20 cellular contexts compared by ENCODE assay signal in the genomic region with DNA sequence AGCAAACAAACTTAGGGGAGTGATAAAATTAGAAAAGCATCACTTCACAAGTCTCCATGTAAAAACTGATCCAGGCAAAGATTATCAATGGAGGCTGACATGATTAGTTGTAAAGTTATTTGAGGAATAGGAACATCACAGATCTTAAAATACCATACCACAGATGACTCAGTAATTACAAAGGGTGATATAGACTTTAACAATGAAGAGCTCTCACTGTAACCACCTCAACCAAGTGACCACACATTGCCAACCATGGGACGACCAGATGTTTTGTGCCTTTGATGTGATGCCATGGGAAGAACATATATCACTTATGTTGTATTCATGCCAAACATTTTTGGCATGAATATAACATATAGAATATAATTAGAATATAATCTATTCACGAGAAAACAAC. TPM values are rescaled to one million over a fixed set of nuclear protein-coding genes. Genes with fewer than 3 reads are reported as not detected.
DNase-seq lines count a peak whose midpoint lies in the region; ATAC-seq, FAIRE-seq and TF ChIP-seq lines count a peak whose summit lies in the region.
"Had no signal": no experiment of that assay in that cellular context is flagged by ENCODE, and none has a peak within 500 bp of the region (broad histone marks: within the 10 kb centered on the region; RNA-seq: fewer than 3 reads in every experiment).

No MANE protein-coding gene starts in this region.

- H3K4ac ChIP-seq in IMR-90 (ENCODE audit: low read depth, low read length) = no peak overlapping the region

- H3K18ac ChIP-seq in IMR-90 (ENCODE audit: low read depth, low read length) = no peak overlapping the region

- peaks cover 18% of the 10 kb centered on the region for H3K79me2 ChIP-seq in keratinocyte (ENCODE audit: control insufficient read depth, insufficient read depth, low read length)
- no peaks in the 10 kb centered on the region for H3K79me2 ChIP-seq in Karpas-422 (ENCODE audit: low read length)

- H4K5ac ChIP-seq in IMR-90 (ENCODE audit: low read depth, low read length) = no peak overlapping the region

- no peak overlapping the region for H2AK5ac ChIP-seq in IMR-90 (ENCODE audit: low read depth, low read length)

- TF ChIP-seq EP300 in transverse colon (IDR thresholded peaks at IDR 0.05; ENCODE audit: low read depth) = no peak

- WGBS in IMR-90 (ENCODE audit: extremely low coverage in 2 of 2, insufficient read length in 1 of 2), 2 experiments = no CpG with 5 or more reads among the region's 2 CpGs
- WGBS in transverse colon (ENCODE audit: low coverage in 1 of 2), 2 donors = 73 to 80% methylated on average over 2 of the region's 2 CpGs

- CTCF ChIA-PET in IMR-90 (lab: Yijun Ruan, JAX) = no interaction called here

- H4K8ac ChIP-seq in IMR-90 (ENCODE audit: low read depth in 2 of 2, low read length in 2 of 2) = no peak overlapping the region

- TF ChIP-seq RAD21 in IMR-90 (IDR thresholded peaks at IDR 0.05; ENCODE audit: low read length) = no peak

- no peak overlapping the region for H3K4me3 ChIP-seq in AG10803 (ENCODE audit: low read length)
- no peak overlapping the region for H3K4me3 ChIP-seq in IMR-90 (ENCODE audit: insufficient read depth, low read depth, low read length)
- H3K4me3 ChIP-seq in bronchial epithelial cell (ENCODE audit: low read depth, low read length) = no peak overlapping the region
- H3K4me3 ChIP-seq in keratinocyte (ENCODE audit: control insufficient read depth in 2 of 3, extremely low read depth in 1 of 3, insufficient read depth in 2 of 3, low read depth in 1 of 3, low read length in 3 of 3) = no peak overlapping the region
- H3K4me3 ChIP-seq in transverse colon = no peak overlapping the region
- no peak overlapping the region for H3K4me3 ChIP-seq in Karpas-422 (ENCODE audit: low read length)
- H3K4me3 ChIP-seq: right atrium auricular region, SJSA1 had no signal

- TF ChIP-seq POLR2A in IMR-90 (IDR thresholded peaks at IDR 0.05; ENCODE audit: low read depth, low read length) = no peak
- no peak for TF ChIP-seq POLR2A in transverse colon (IDR thresholded peaks at IDR 0.05)

- no peak overlapping the region for H3K27ac ChIP-seq in IMR-90 (ENCODE audit: insufficient read depth, low read length)
- H3K27ac ChIP-seq in keratinocyte (ENCODE audit: control insufficient read depth, insufficient read depth, low read length) = peak overlapping the region; percentile 10
- H3K27ac ChIP-seq in transverse colon = no peak overlapping the region
- H3K27ac ChIP-seq in Karpas-422 (ENCODE audit: low read length) = no peak overlapping the region
- H3K27ac ChIP-seq: neutrophil, right atrium auricular region, SJSA1 had no signal

- H4K91ac ChIP-seq in IMR-90 (ENCODE audit: insufficient read depth, low read depth, low read length) = no peak overlapping the region

- H3K9ac ChIP-seq in IMR-90 (ENCODE audit: low read depth, low read length) (no peak overlapping the region), keratinocyte (ENCODE audit: control insufficient read depth, extremely low read depth, insufficient read depth, low read length) (no peak overlapping the region), Karpas-422 (ENCODE audit: low read length) (no peak overlapping the region)

- dilution Hi-C loops in IMR-90 (cut with HindIII; ENCODE audit: low sequenced_read_pairs, unreplicated experiment) = no loop called here
- dilution Hi-C loops in keratinocyte (cut with MboI; ENCODE audit: extremely low pct_ligation_motif_present, low sequenced_read_pairs) = no loop called here

- no peak overlapping the region for H2BK20ac ChIP-seq in IMR-90 (ENCODE audit: low read depth, low read length)

- no peak overlapping the region for H3K23ac ChIP-seq in IMR-90 (ENCODE audit: low read depth, low read length)

- ATAC-seq in IMR-90 (ENCODE audit: low read depth) (peak; percentile 43), HG02870 (IDR thresholded peaks at IDR 0.05; ENCODE audit: unreplicated experiment) (no peak)
- ATAC-seq: left colon; stimulated activated naive CD8-positive, alpha-beta T cell treated with anti-CD3 and anti-CD28 coated beads, Interleukin-15, amount 100 ng/mL, for 72 hours had no signal

- no peak overlapping the region for H3K4me2 ChIP-seq in IMR-90 (ENCODE audit: low read depth, low read length)
- H3K4me2 ChIP-seq in keratinocyte (ENCODE audit: control insufficient read depth, extremely low read depth, insufficient read depth, low read depth, low read length) = no peak overlapping the region
- H3K4me2 ChIP-seq in Karpas-422 (ENCODE audit: low read depth, low read length, poor library complexity, severe bottlenecking) = no peak overlapping the region

- no peak overlapping the region for H3K14ac ChIP-seq in IMR-90 (replicated peaks; ENCODE audit: low read depth, low read length)

- H2AK9ac ChIP-seq in IMR-90 (replicated peaks; ENCODE audit: low read depth, low read length, poor library complexity) = no peak overlapping the region

- H2BK15ac ChIP-seq in IMR-90 (ENCODE audit: low read depth, low read length) = no peak overlapping the region

- H3K4me1 ChIP-seq in IMR-90 (ENCODE audit: control insufficient read depth, insufficient read depth, low read length) (peaks cover 7% of the 10 kb centered on the region), keratinocyte (ENCODE audit: control insufficient read depth, extremely low read depth, insufficient read depth, low read length) (peaks cover 29% of the 10 kb centered on the region), transverse colon (peaks cover 0 to 14% (median 2%) of the 10 kb centered on the region in 4 donors), Karpas-422 (ENCODE audit: low read length) (no peaks in the 10 kb centered on the region)

- DNase-seq in AG10803 (ENCODE audit: low read depth) = peak; percentile 71
- peak; percentile 66 for DNase-seq in IMR-90
- DNase-seq in bronchial epithelial cell (ENCODE audit: low read depth) = peak; percentile 66
- DNase-seq in keratinocyte (ENCODE audit: low read depth, low spot score) = peak; percentile 50
- DNase-seq in transverse colon = no peak
- no peak for DNase-seq in Karpas-422
- DNase-seq in activated naive CD4-positive, alpha-beta T cell treated with anti-CD3 and anti-CD28 coated beads, Interleukin-2, amount 50 U/mL, for 16 hours = no peak
- DNase-seq: ACHN; activated gamma-delta T cell; cortex of kidney; hippocampal formation; left colon; NCI-H2081 treated with DMSO at 0.1 percent for 48 hours; NCI-H69; OCI-M1; stimulated activated naive CD8-positive, alpha-beta T cell treated with anti-CD3 and anti-CD28 coated beads, Interleukin-15, amount 100 ng/mL, for 72 hours had no signal

- H3K9me2 ChIP-seq in Karpas-422 (replicated peaks; ENCODE audit: insufficient read depth, low read length) = no peaks in the 10 kb centered on the region

- H2AFZ ChIP-seq in IMR-90 (replicated peaks; ENCODE audit: low read length, poor library complexity) = no peak overlapping the region
- no peak overlapping the region for H2AFZ ChIP-seq in keratinocyte (ENCODE audit: control insufficient read depth, low read length)
- no peak overlapping the region for H2AFZ ChIP-seq in Karpas-422 (ENCODE audit: low read length)

- no TSS peak for BruUV-seq in IMR-90 (replicated peaks; lab: Mats Ljungman, UMichigan)

- H4K20me1 ChIP-seq in IMR-90 (ENCODE audit: insufficient read depth, low read length) (no peaks in the 10 kb centered on the region; the same call in 1 of the 2 replicates), keratinocyte (ENCODE audit: control insufficient read depth, extremely low read depth, insufficient read depth, low read length) (no peaks in the 10 kb centered on the region), Karpas-422 (ENCODE audit: insufficient read depth, low read depth, low read length) (no peaks in the 10 kb centered on the region)

- peaks cover 3 to 18% of the 10 kb centered on the region in 2 experiments for H3K79me1 ChIP-seq in IMR-90 (ENCODE audit: low read depth in 1 of 2, low read length in 2 of 2)

- no peak for FAIRE-seq in bronchial epithelial cell (lab: Jason Lieb, UNC)
- peak; percentile 92 for FAIRE-seq in keratinocyte (lab: Jason Lieb, UNC)

- no peaks in the 10 kb centered on the region for H3K9me3 ChIP-seq in IMR-90 (ENCODE audit: control insufficient read depth, insufficient read depth, low read length)
- no peaks in the 10 kb centered on the region for H3K9me3 ChIP-seq in keratinocyte (ENCODE audit: control insufficient read depth, low read depth, low read length)
- no peaks in the 10 kb centered on the region for H3K9me3 ChIP-seq in transverse colon
- no peaks in the 10 kb centered on the region for H3K9me3 ChIP-seq in Karpas-422 (ENCODE audit: low read length)
- H3K9me3 ChIP-seq: neutrophil, right atrium auricular region, SJSA1 had no signal

- in situ Hi-C loops in IMR-90 (cut with MboI; ENCODE audit: low sequenced_read_pairs) (no loop called here), transverse colon (cut with MboI; ENCODE audit: low pct_ligation_motif_present in 1 of 4, low pct_unique_long_range_greater_than_20kb in 1 of 4, low sequenced_read_pairs in 3 of 4) (no loop called here)

- intact Hi-C loops in IMR-90 (cut with micrococcal nuclease) = loop anchor here (5.0 kb wide), 1 partner anchor 35 kb away; no protein-coding TSS in a partner anchor
- intact Hi-C loops in transverse colon (cut with DNase I; ENCODE audit: low total_unique reads) = no loop called here

- POLR2A ChIA-PET in IMR-90 (lab: Charles Lee; ENCODE audit: unreplicated experiment) = no interaction called here

- H2BK120ac ChIP-seq in IMR-90 (ENCODE audit: low read depth, low read length) = no peak overlapping the region

- no peaks in the 10 kb centered on the region; the same call in 1 of the 2 replicates for H3K36me3 ChIP-seq in IMR-90 (ENCODE audit: control insufficient read depth, insufficient read depth, low read length)
- no peaks in the 10 kb centered on the region for H3K36me3 ChIP-seq in bronchial epithelial cell (ENCODE audit: control insufficient read depth, insufficient read depth, low read length)
- H3K36me3 ChIP-seq in keratinocyte (ENCODE audit: control insufficient read depth in 2 of 2, extremely low read depth in 1 of 2, insufficient read depth in 2 of 2, low read length in 2 of 2) = no peaks in the 10 kb centered on the region
- no peaks in the 10 kb centered on the region for H3K36me3 ChIP-seq in transverse colon
- no peaks in the 10 kb centered on the region for H3K36me3 ChIP-seq in Karpas-422 (ENCODE audit: insufficient read depth, low read length)
- H3K36me3 ChIP-seq: neutrophil, right atrium auricular region, SJSA1 had no signal

- H3K56ac ChIP-seq in IMR-90 (ENCODE audit: extremely low read depth, insufficient read depth, low read length) = no peak overlapping the region

- H3K27me3 ChIP-seq in IMR-90 (ENCODE audit: control insufficient read depth, insufficient read depth, low read length) = no peaks in the 10 kb centered on the region
- H3K27me3 ChIP-seq in bronchial epithelial cell (ENCODE audit: control insufficient read depth, insufficient read depth, low read length) = no peaks in the 10 kb centered on the region
- H3K27me3 ChIP-seq in keratinocyte (ENCODE audit: control insufficient read depth, extremely low read depth, insufficient read depth, low read length) = no peaks in the 10 kb centered on the region
- H3K27me3 ChIP-seq in transverse colon = no peaks in the 10 kb centered on the region
- no peaks in the 10 kb centered on the region for H3K27me3 ChIP-seq in Karpas-422 (ENCODE audit: low read length)
- H3K27me3 ChIP-seq: right atrium auricular region, SJSA1 had no signal

- TF ChIP-seq CTCF in AG10803 (conservative IDR thresholded peaks at IDR 0.05; ENCODE audit: low read length) (no peak), IMR-90 (conservative IDR thresholded peaks at IDR 0.05; ENCODE audit: low read depth, low read length) (no peak), bronchial epithelial cell (IDR thresholded peaks at IDR 0.05; ENCODE audit: insufficient read depth, low read length, severe bottlenecking) (no peak), keratinocyte (optimal IDR thresholded peaks at IDR 0.05 in 1 of 3, IDR thresholded peaks at IDR 0.05 in 1 of 3, conservative IDR thresholded peaks at IDR 0.05 in 1 of 3; ENCODE audit: extremely low read depth in 1 of 3, insufficient read depth in 2 of 3, low read length in 3 of 3) (no peak), transverse colon (IDR thresholded peaks at IDR 0.05) (no peak)

- no peak overlapping the region for H2BK5ac ChIP-seq in IMR-90 (ENCODE audit: low read depth, low read length, poor library complexity, severe bottlenecking)

- H3K9me1 ChIP-seq in IMR-90 (ENCODE audit: insufficient read depth, low read length) = no peaks in the 10 kb centered on the region
- no peaks in the 10 kb centered on the region for H3K9me1 ChIP-seq in keratinocyte (ENCODE audit: control insufficient read depth, extremely low read depth, insufficient read depth, low read length)

RNA-seq across cellular contexts. Expression of a gene that starts 11.7 kb away (rescaled TPM):
- 12.9 and 15.0 TPM in 2 replicates for total RNA-seq in IMR-90 (2012; rRNA removed)
- 4.7 and 6.1 TPM in 2 replicates for polyA plus RNA-seq in IMR-90 (2012; rRNA removed)
- polyA plus RNA-seq in IMR-90 (2012; cell fraction: cytosol; rRNA removed) = 0.52 and 0.96 TPM in 2 replicates
- polyA plus RNA-seq in IMR-90 (2012; cell fraction: nucleus; rRNA removed; ENCODE audit: low replicate concordance) = 2.8 and 22.2 TPM in 2 replicates
- total RNA-seq in bronchial epithelial cell = 8.6 and 12.4 TPM in 2 replicates
- polyA plus RNA-seq in keratinocyte = 5.8 to 10.3 TPM (median 6.8 TPM) in 3 replicates
- 4.4 TPM for polyA plus RNA-seq in keratinocyte (2011; ENCODE audit: low read depth)
- polyA plus RNA-seq in keratinocyte (2011; cell fraction: cytosol; rRNA removed) = 1.6 and 2.1 TPM in 2 replicates
- 17.3 and 18.8 TPM in 2 replicates for polyA plus RNA-seq in keratinocyte (2011; cell fraction: nucleus; rRNA removed)
- 2.3 and 9.2 TPM in 2 replicates for polyA plus RNA-seq in keratinocyte (2012; ENCODE audit: low replicate concordance)
- 8.4 to 21.4 TPM (median 9.5 TPM) in 3 replicates for polyA minus RNA-seq in keratinocyte
- 3.5 TPM for polyA minus RNA-seq in keratinocyte (2011; cell fraction: cytosol; rRNA and poly(A)+ RNA removed)
- 16.6 and 29.6 TPM in 2 replicates for polyA minus RNA-seq in keratinocyte (2011; cell fraction: nucleus; rRNA and poly(A)+ RNA removed)
- 10 to 100 TPM in 2 of 4 donors, 1 to 10 TPM in 2; 3.0 to 19.1 (median 9.6) TPM for total RNA-seq in transverse colon
- total RNA-seq in Karpas-422 (2014; rRNA removed; shearing (Covaris generic); ENCODE audit: low replicate concordance) = not detected in 2 replicates

Comparison
In these comparisons a context has a peak if more than half of its experiments do, and no peak if none do; other contexts are left out.
1. DNase-seq: peak in AG10803 (single experiment), IMR-90 (single experiment), bronchial epithelial cell (single experiment) and keratinocyte (single experiment); none in transverse colon (single experiment), Karpas-422 (single experiment) and activated naive CD4-positive, alpha-beta T cell treated with anti-CD3 and anti-CD28 coated beads, Interleukin-2, amount 50 U/mL, for 16 hours (single experiment).